In genomic region chr20:62571667-62572344, GRCh38 we compare ENCODE assay signal across 10 cellular contexts.
DNase-seq lines count a peak whose midpoint lies in the region; ATAC-seq and TF ChIP-seq lines count a peak whose summit lies in the region.
"Had no signal": no experiment of that assay in that cellular context is flagged by ENCODE, and none has a peak within 500 bp of the region (broad histone marks: within the 10 kb centered on the region; RNA-seq: fewer than 3 reads in every experiment).

No MANE protein-coding gene starts in this region.

- no peaks in the 10 kb centered on the region for H3K4me1 ChIP-seq in BE2C
- H3K4me1 ChIP-seq: parathyroid adenoma had no signal

- H3K27me3 ChIP-seq in BE2C: no peaks in the 10 kb centered on the region

- ATAC-seq in HG03196 (IDR thresholded peaks at IDR 0.05; ENCODE audit: unreplicated experiment): no peak

- TF ChIP-seq CTCF in BE2C (IDR thresholded peaks at IDR 0.05; ENCODE audit: low read depth, low read length) (0 out of 2 replicates have a peak, but pooled peaks have one; percentile 2), epithelial cell of esophagus (IDR thresholded peaks at IDR 0.05; ENCODE audit: insufficient read depth, low read depth, low read length, missing control alignments) (peak; percentile 5)

- H3K9me3 ChIP-seq in BE2C: no peaks in the 10 kb centered on the region

- DNase-seq in BE2C (peak; percentile 77), ELR (ENCODE audit: low read depth) (peak; percentile 53), NAMALWA (ENCODE audit: low spot score) (peak; percentile 85), epithelial cell of esophagus (ENCODE audit: low read depth) (no peak), NCI-H2227 (lab: John Stamatoyannopoulos, UW; ENCODE audit: unreplicated experiment) (no peak), GM19240 (ENCODE audit: insufficient read length, low spot score) (no peak), glomerular visceral epithelial cell (ENCODE audit: extremely low spot score) (no peak)
- DNase-seq: NCI-H524 treated with DMSO at 0.1 percent for 48 hours had no signal

- H3K36me3 ChIP-seq in BE2C: no peaks in the 10 kb centered on the region

- H3K4me3 ChIP-seq in BE2C (ENCODE audit: low read depth, low read length) (no peak overlapping the region), epithelial cell of esophagus (ENCODE audit: low read length) (no peak overlapping the region)

Comparison
In these comparisons a context has a peak if more than half of its experiments do, and no peak if none do; other contexts are left out.
1. DNase-seq: peak in BE2C (single experiment), ELR (single experiment) and NAMALWA (single experiment); none in epithelial cell of esophagus (single experiment), NCI-H2227 (single experiment), GM19240 (single experiment) and glomerular visceral epithelial cell (single experiment).